In the genomic region with DNA sequence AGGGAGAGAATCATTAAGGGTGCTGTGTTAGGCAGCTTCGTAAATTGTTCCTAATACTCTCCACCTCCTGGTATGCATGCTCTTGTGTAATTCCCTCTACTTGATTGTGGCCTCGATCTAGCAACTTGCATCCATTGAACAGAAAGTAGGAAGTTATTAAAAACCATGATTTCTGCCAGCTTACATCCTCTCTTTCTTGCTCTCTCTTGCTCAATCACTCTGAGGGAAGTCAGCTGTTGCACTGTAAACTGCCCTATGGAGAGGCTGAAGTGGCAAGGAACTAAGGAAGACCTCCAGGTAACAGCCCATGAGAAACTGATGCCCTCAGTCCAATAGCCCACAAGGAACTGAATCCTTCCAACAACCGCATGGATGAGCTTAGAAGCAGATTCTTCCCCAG, we compare ENCODE assay signal across 24 cellular contexts.
"Had no signal": no experiment of that assay in that cellular context is flagged by ENCODE, and none has a peak within 500 bp of the region (broad histone marks: within the 10 kb centered on the region; RNA-seq: fewer than 3 reads in every experiment).

No MANE protein-coding gene starts in this region.

- H2AFZ ChIP-seq: hepatocyte had no signal

- H3K4me1 ChIP-seq: gastroesophageal sphincter, vagina had no signal

- DNase-seq: activated CD4-positive, alpha-beta T cell treated with anti-CD3 and anti-CD28 coated beads for 48 hours; activated CD4-positive, alpha-beta T cell treated with anti-CD3 and anti-CD28 coated beads, Interleukin-2, amount 50 U/mL, for 48 hours; activated CD8-positive, alpha-beta memory T cell treated with anti-CD3 and anti-CD28 coated beads for 24 hours; activated effector memory CD4-positive, alpha-beta T cell treated with anti-CD3 and anti-CD28 coated beads, Interleukin-2, amount 50 U/mL, for 16 hours; activated naive CD4-positive, alpha-beta T cell treated with anti-CD3 and anti-CD28 coated beads for 36 hours; activated naive CD8-positive, alpha-beta T cell treated with anti-CD3 and anti-CD28 coated beads, Interleukin-2, amount 10 ng/mL, durations not matched to agents 7 days and 5 days; brain microvascular endothelial cell; effector memory CD8-positive, alpha-beta T cell; left cardiac atrium; left ventricle myocardium superior; ovary; stimulated activated CD4-positive, alpha-beta T cell treated with anti-CD3 and anti-CD28 coated beads, Interleukin-12 subunit alpha, Interleukin-12 subunit beta, amount 100 ng/mL, for 4 hours; stimulated activated CD4-positive, alpha-beta T cell treated with anti-CD3 and anti-CD28 coated beads, Interleukin-4, amount 100 ng/mL, for 1 hour; WERI-Rb-1 had no signal

- H3K9me3 ChIP-seq: neutrophil, ovary, vagina had no signal

- H3K4me2 ChIP-seq: hepatocyte had no signal

- H3K79me2 ChIP-seq: hepatocyte had no signal

- H3K27ac ChIP-seq: brain microvascular endothelial cell, coronary artery, gastroesophageal sphincter, hepatocyte, neutrophil, ovary, skin epidermis, thoracic aorta, vagina, WERI-Rb-1 had no signal

- H3K27me3 ChIP-seq: brain microvascular endothelial cell, gastroesophageal sphincter, hepatocyte, neutrophil, ovary, vagina had no signal

- H3K4me3 ChIP-seq: coronary artery, gastroesophageal sphincter, hepatocyte, ovary, skin epidermis, thoracic aorta, vagina had no signal

- ATAC-seq: activated CD4-positive, CD25-positive, alpha-beta regulatory T cell treated with anti-CD3 and anti-CD28 coated beads, Interleukin-2, amount 50 U/mL, for 24 hours; effector memory CD8-positive, alpha-beta T cell; gastroesophageal sphincter; left cardiac atrium; left ventricle myocardium superior; sciatic nerve; stimulated activated effector memory CD8-positive, alpha-beta T cell treated with anti-CD3 and anti-CD28 coated beads, Interleukin-12 subunit alpha, Interleukin-12 subunit beta, amount 100 ng/mL, for 72 hours had no signal

- H3K36me3 ChIP-seq: brain microvascular endothelial cell, gastroesophageal sphincter, neutrophil, ovary, thoracic aorta, vagina, WERI-Rb-1 had no signal
